2 cellular contexts compared by ENCODE assay signal in genomic region chr12:104502662-104503061, GRCh38.
TF ChIP-seq lines count a peak whose summit lies in the region.

No MANE protein-coding gene starts in this region.

TF ChIP-seq in IMR-90, 13 proteins besides CTCF, POLR2A, EP300 and RAD21:
- TF ChIP-seq CHD1 (IDR thresholded peaks at IDR 0.05; ENCODE audit: low read depth, low read length) = no peak
- peak; percentile 80 for TF ChIP-seq MAFK (IDR thresholded peaks at IDR 0.05; ENCODE audit: low read depth, low read length)

TF ChIP-seq in H1, 55 proteins besides CTCF, POLR2A, EP300 and RAD21:
- no peak for TF ChIP-seq SUZ12 (IDR thresholded peaks at IDR 0.05; ENCODE audit: low read length)
- TF ChIP-seq KDM4A (IDR thresholded peaks at IDR 0.05; ENCODE audit: low read depth, low read length, severe bottlenecking) = no peak
- TF ChIP-seq HDAC6 (IDR thresholded peaks at IDR 0.05; ENCODE audit: low read depth, low read length) = no peak
- no peak for TF ChIP-seq TAF7 (optimal IDR thresholded peaks at IDR 0.05; ENCODE audit: borderline replicate concordance, low read depth, low read length)
- peak; percentile 73; the same call in 1 of the 2 replicates for TF ChIP-seq MAFK (IDR thresholded peaks at IDR 0.05; ENCODE audit: low read depth, low read length)
- TF ChIP-seq NANOG (IDR thresholded peaks at IDR 0.05; ENCODE audit: insufficient read depth, low read depth, low read length, poor library complexity, severe bottlenecking) = no peak
- TF ChIP-seq E2F6 (IDR thresholded peaks at IDR 0.05) = no peak
- peak; percentile 85 for TF ChIP-seq BACH1 (IDR thresholded peaks at IDR 0.05; ENCODE audit: low read length)
- TF ChIP-seq EZH2 (IDR thresholded peaks at IDR 0.05; ENCODE audit: low read depth, low read length, severe bottlenecking) = no peak
- no peak for TF ChIP-seq ATF3 (IDR thresholded peaks at IDR 0.05; ENCODE audit: insufficient read depth, low read depth, low read length)
- no peak for TF ChIP-seq CTBP2 (IDR thresholded peaks at IDR 0.05; ENCODE audit: borderline replicate concordance, insufficient read depth, insufficient read length, low read length)
- TF ChIP-seq CHD7 (IDR thresholded peaks at IDR 0.05; ENCODE audit: insufficient replicate concordance, low read length) = no peak
- no peak for TF ChIP-seq KDM5A (IDR thresholded peaks at IDR 0.05; ENCODE audit: low read length)
- no peak for TF ChIP-seq POLR2AphosphoS5 (IDR thresholded peaks at IDR 0.05; ENCODE audit: low read depth, low read length)
- no peak for TF ChIP-seq SIN3A (conservative IDR thresholded peaks at IDR 0.05 in 1 of 2, IDR thresholded peaks at IDR 0.05 in 1 of 2; ENCODE audit: low read depth in 1 of 2, low read length in 2 of 2)
- no peak for TF ChIP-seq NRF1 (IDR thresholded peaks at IDR 0.05; ENCODE audit: low read depth, low read length)
- TF ChIP-seq TCF12 (IDR thresholded peaks at IDR 0.05; ENCODE audit: low read depth, low read length) = no peak
